ENCODE assay signal across 1 cellular context in genomic region chr2:139259422-139260051, GRCh38.
A peak's percentile ranks its signal among the peaks of the same experiment; 100 is the strongest.
TF ChIP-seq lines count a peak whose summit lies in the region.

No MANE protein-coding gene starts in this region.

TF ChIP-seq in HepG2, 621 proteins besides CTCF, POLR2A, EP300 and RAD21 (continued from another document and continues in another):
- TF ChIP-seq DDIT3 (CRISPR knock-in tag; IDR thresholded peaks at IDR 0.05) (no peak), ZNF101 (CRISPR knock-in tag; IDR thresholded peaks at IDR 0.05; ENCODE audit: borderline replicate concordance, low read depth) (no peak), TRIM22 (IDR thresholded peaks at IDR 0.05) (no peak), KMT2B (CRISPR knock-in tag; IDR thresholded peaks at IDR 0.05) (no peak), TCF7L2 (IDR thresholded peaks at IDR 0.05; ENCODE audit: low read depth, low read length) (no peak), PCBP2 (optimal IDR thresholded peaks at IDR 0.05; ENCODE audit: low read depth, low read length, poor library complexity, severe bottlenecking) (no peak), ZNF552 (CRISPR knock-in tag; IDR thresholded peaks at IDR 0.05; ENCODE audit: borderline replicate concordance) (no peak), ZNF639 (CRISPR knock-in tag; conservative IDR thresholded peaks at IDR 0.05) (no peak), BRD4 (CRISPR knock-in tag; IDR thresholded peaks at IDR 0.05) (no peak), SIN3B (IDR thresholded peaks at IDR 0.05; ENCODE audit: low read length) (no peak), ZBTB44 (CRISPR knock-in tag; IDR thresholded peaks at IDR 0.05) (no peak), KLF11 (CRISPR knock-in tag; IDR thresholded peaks at IDR 0.05) (no peak), HNRNPK (IDR thresholded peaks at IDR 0.05; ENCODE audit: low read depth, low read length, poor library complexity, severe bottlenecking) (no peak), SSRP1 (CRISPR knock-in tag; IDR thresholded peaks at IDR 0.05) (no peak), HOXA9 (CRISPR knock-in tag; IDR thresholded peaks at IDR 0.05; ENCODE audit: borderline replicate concordance) (no peak), ZSCAN9 (CRISPR knock-in tag; IDR thresholded peaks at IDR 0.05; ENCODE audit: borderline replicate concordance) (no peak), ZNF619 (CRISPR knock-in tag; IDR thresholded peaks at IDR 0.05) (no peak), ISL2 (CRISPR knock-in tag; IDR thresholded peaks at IDR 0.05) (no peak), HNF4G (IDR thresholded peaks at IDR 0.05; ENCODE audit: borderline replicate concordance, low read depth, low read length) (no peak), HNF4G (CRISPR knock-in tag; IDR thresholded peaks at IDR 0.05; ENCODE audit: borderline replicate concordance, low read depth) (no peak), FOXK2 (IDR thresholded peaks at IDR 0.05) (no peak), MBD4 (IDR thresholded peaks at IDR 0.05; ENCODE audit: borderline replicate concordance, low read length) (no peak), ZNF44 (CRISPR knock-in tag; IDR thresholded peaks at IDR 0.05) (no peak), ZFYVE20 (CRISPR knock-in tag; IDR thresholded peaks at IDR 0.05; ENCODE audit: borderline replicate concordance, low read depth) (no peak), STAT5B (CRISPR knock-in tag; IDR thresholded peaks at IDR 0.05) (no peak), ZNF768 (CRISPR knock-in tag; IDR thresholded peaks at IDR 0.05) (no peak), ZBTB33 (CRISPR knock-in tag; IDR thresholded peaks at IDR 0.05) (no peak), ZBTB1 (CRISPR knock-in tag; IDR thresholded peaks at IDR 0.05; ENCODE audit: borderline replicate concordance) (no peak), ZNF563 (CRISPR knock-in tag; IDR thresholded peaks at IDR 0.05) (no peak), ASH2L (IDR thresholded peaks at IDR 0.05; ENCODE audit: insufficient read length, low read depth, low read length) (no peak), ZNF274 (CRISPR knock-in tag; IDR thresholded peaks at IDR 0.05) (no peak), ZNF674 (CRISPR knock-in tag; IDR thresholded peaks at IDR 0.05; ENCODE audit: low read depth) (no peak), GFI1 (CRISPR knock-in tag; IDR thresholded peaks at IDR 0.05; ENCODE audit: borderline replicate concordance) (peak; percentile 21; the same call in 1 of the 2 replicates), PAWR (CRISPR knock-in tag; IDR thresholded peaks at IDR 0.05; ENCODE audit: borderline replicate concordance) (no peak), ZXDC (CRISPR knock-in tag; IDR thresholded peaks at IDR 0.05) (no peak), ZNF777 (CRISPR knock-in tag; IDR thresholded peaks at IDR 0.05) (no peak), ETV6 (CRISPR knock-in tag; conservative IDR thresholded peaks at IDR 0.05) (no peak), ZNF549 (CRISPR knock-in tag; IDR thresholded peaks at IDR 0.05) (no peak), PCBP1 (IDR thresholded peaks at IDR 0.05; ENCODE audit: borderline replicate concordance, low read depth, low read length) (no peak), ELF4 (CRISPR knock-in tag; IDR thresholded peaks at IDR 0.05; ENCODE audit: borderline replicate concordance) (no peak), ZNF883 (CRISPR knock-in tag; IDR thresholded peaks at IDR 0.05; ENCODE audit: not compliant biosample characterization) (no peak), ZNF326 (CRISPR knock-in tag; IDR thresholded peaks at IDR 0.05; ENCODE audit: borderline replicate concordance) (no peak), ZNF747 (CRISPR knock-in tag; IDR thresholded peaks at IDR 0.05; ENCODE audit: borderline replicate concordance) (no peak), ZIK1 (CRISPR knock-in tag; IDR thresholded peaks at IDR 0.05; ENCODE audit: borderline replicate concordance, low read depth) (no peak), CC2D1A (CRISPR knock-in tag; IDR thresholded peaks at IDR 0.05) (no peak), SNAPC2 (CRISPR knock-in tag; IDR thresholded peaks at IDR 0.05) (no peak), NR0B2 (CRISPR knock-in tag; IDR thresholded peaks at IDR 0.05) (no peak), CCDC6 (CRISPR knock-in tag; IDR thresholded peaks at IDR 0.05) (no peak), HNRNPUL1 (IDR thresholded peaks at IDR 0.05; ENCODE audit: low read depth, low read length) (no peak), SPEN (CRISPR knock-in tag; IDR thresholded peaks at IDR 0.05; ENCODE audit: low read depth) (no peak), SKIL (CRISPR knock-in tag; IDR thresholded peaks at IDR 0.05; ENCODE audit: borderline replicate concordance) (peak; percentile 51; the same call in 1 of the 2 replicates), ZFX (CRISPR knock-in tag; IDR thresholded peaks at IDR 0.05; ENCODE audit: low read depth) (no peak), SRY (CRISPR knock-in tag; IDR thresholded peaks at IDR 0.05) (no peak), YEATS2 (CRISPR knock-in tag; IDR thresholded peaks at IDR 0.05; ENCODE audit: borderline replicate concordance) (no peak), ZBTB10 (CRISPR knock-in tag; IDR thresholded peaks at IDR 0.05; ENCODE audit: borderline replicate concordance) (no peak), FOXO4 (CRISPR knock-in tag; conservative IDR thresholded peaks at IDR 0.05) (no peak), CENPBD1 (CRISPR knock-in tag; IDR thresholded peaks at IDR 0.05; ENCODE audit: borderline replicate concordance, low read depth) (no peak)
